Comparison of ENCODE assay signal across 20 cellular contexts in genomic region chr19:48663667-48664066, GRCh38. TPM values are rescaled to one million over a fixed set of nuclear protein-coding genes. Genes with fewer than 3 reads are reported as not detected.
DNase-seq lines count a peak whose midpoint lies in the region; TF ChIP-seq lines count a peak whose summit lies in the region.
"Had no signal": no experiment of that assay in that cellular context is flagged by ENCODE, and none has a peak within 500 bp of the region (broad histone marks: within the 10 kb centered on the region; RNA-seq: fewer than 3 reads in every experiment).

No MANE protein-coding gene starts in this region.

- H3K4me1 Mint-ChIP-seq in activated CD4-positive, alpha-beta T cell treated with anti-CD3 and anti-CD28 coated beads, Interleukin-2, amount 10 ng/mL, durations not matched to agents 24 days and 14 days, result peaks cover 7% of the 10 kb centered on the region
- H3K4me1 Mint-ChIP-seq in neural progenitor cell (peaks cover 7% of the 10 kb centered on the region), progenitor cell of endocrine pancreas (ENCODE audit: low read depth) (no peaks in the 10 kb centered on the region)

- H3K27me3 ChIP-seq in neural progenitor cell, result no peaks in the 10 kb centered on the region
- H3K27me3 ChIP-seq in MG63, result no peaks in the 10 kb centered on the region
- H3K27me3 ChIP-seq: BLaER1 had no signal

- no peak overlapping the region for H3K4me2 ChIP-seq in neural progenitor cell
- H3K4me2 ChIP-seq: BLaER1 had no signal

- H3K27ac ChIP-seq in neural progenitor cell, result no peak overlapping the region
- H3K27ac ChIP-seq: 22Rv1, BLaER1, C4-2B, GM23248 had no signal

- no peaks in the 10 kb centered on the region for H3K36me3 ChIP-seq in neural progenitor cell
- no peaks in the 10 kb centered on the region for H3K36me3 ChIP-seq in MG63
- H3K36me3 ChIP-seq: BLaER1 had no signal

- H3K27ac Mint-ChIP-seq in activated CD4-positive, alpha-beta T cell treated with anti-CD3 and anti-CD28 coated beads, Interleukin-2, amount 10 ng/mL, durations not matched to agents 24 days and 14 days, result peak overlapping the region; percentile 51
- H3K27ac Mint-ChIP-seq in neural progenitor cell, result no peak overlapping the region
- no peak overlapping the region for H3K27ac Mint-ChIP-seq in progenitor cell of endocrine pancreas
- H3K27ac Mint-ChIP-seq: B cell; CD8-positive, alpha-beta T cell; H9 had no signal

- peaks cover under 1% of the 10 kb centered on the region for H3K9me3 Mint-ChIP-seq in activated CD4-positive, alpha-beta T cell treated with anti-CD3 and anti-CD28 coated beads, Interleukin-2, amount 10 ng/mL, durations not matched to agents 24 days and 14 days
- H3K9me3 Mint-ChIP-seq in neural progenitor cell, result peaks cover 2% of the 10 kb centered on the region
- peaks cover 3% of the 10 kb centered on the region for H3K9me3 Mint-ChIP-seq in progenitor cell of endocrine pancreas (ENCODE audit: low read depth)
- H3K9me3 Mint-ChIP-seq: CD4-positive, CD25-positive, alpha-beta regulatory T cell; CD8-positive, alpha-beta T cell had no signal

- H3K9me3 ChIP-seq in neural progenitor cell (ENCODE audit: low read depth), result no peaks in the 10 kb centered on the region
- H3K9me3 ChIP-seq in MG63, result no peaks in the 10 kb centered on the region
- H3K9me3 ChIP-seq: BLaER1, Caco-2 had no signal

- no peak for DNase-seq in activated CD4-positive, alpha-beta T cell treated with anti-CD3 and anti-CD28 coated beads, Interleukin-2, amount 10 ng/mL, durations not matched to agents 24 days and 14 days
- no peak for DNase-seq in activated CD4-positive, alpha-beta T cell treated with anti-CD3 and anti-CD28 coated beads for 48 hours
- DNase-seq in iPS-NIHi11 (ENCODE audit: low spot score) (peak; percentile 8), neural progenitor cell (ENCODE audit: low spot score) (no peak), posterior vena cava (ENCODE audit: low spot score) (peak; percentile 51), progenitor cell of endocrine pancreas (ENCODE audit: low spot score, unreplicated experiment) (no peak), middle frontal gyrus (ENCODE audit: extremely low spot score, low spot score) (no peak), MG63 (no peak)
- DNase-seq: Caco-2; CD4-positive, CD25-positive, alpha-beta regulatory T cell; CD8-positive, alpha-beta T cell; DMS153; DND-41; GM23248; H9 had no signal

- H3K9ac ChIP-seq in neural progenitor cell, result no peak overlapping the region
- H3K9ac ChIP-seq: BLaER1, GM23248 had no signal

- H3K4me1 ChIP-seq in neural progenitor cell, result peaks cover 2% of the 10 kb centered on the region

- no peak overlapping the region for H3K4me3 Mint-ChIP-seq in activated CD4-positive, alpha-beta T cell treated with anti-CD3 and anti-CD28 coated beads, Interleukin-2, amount 10 ng/mL, durations not matched to agents 24 days and 14 days
- no peak overlapping the region for H3K4me3 Mint-ChIP-seq in neural progenitor cell
- no peak overlapping the region for H3K4me3 Mint-ChIP-seq in progenitor cell of endocrine pancreas (ENCODE audit: low read depth)
- H3K4me3 Mint-ChIP-seq: B cell; CD4-positive, CD25-positive, alpha-beta regulatory T cell; CD8-positive, alpha-beta T cell; H9 had no signal

- H2AFZ ChIP-seq in neural progenitor cell (replicated peaks), result peak overlapping the region; percentile 7
- H2AFZ ChIP-seq: GM23248 had no signal

- no peaks in the 10 kb centered on the region for H3K36me3 Mint-ChIP-seq in activated CD4-positive, alpha-beta T cell treated with anti-CD3 and anti-CD28 coated beads, Interleukin-2, amount 10 ng/mL, durations not matched to agents 24 days and 14 days (ENCODE audit: low read depth)
- H3K36me3 Mint-ChIP-seq in neural progenitor cell, result no peaks in the 10 kb centered on the region
- H3K36me3 Mint-ChIP-seq in progenitor cell of endocrine pancreas (ENCODE audit: insufficient read depth), result no peaks in the 10 kb centered on the region
- H3K36me3 Mint-ChIP-seq: CD4-positive, CD25-positive, alpha-beta regulatory T cell; CD8-positive, alpha-beta T cell had no signal

- H3K4me3 ChIP-seq in neural progenitor cell, result no peak overlapping the region
- no peak overlapping the region for H3K4me3 ChIP-seq in MG63
- H3K4me3 ChIP-seq: BLaER1, GM12878, GM23248 had no signal

- TF ChIP-seq CTCF in neural progenitor cell (IDR thresholded peaks at IDR 0.05), result no peak
- no peak for TF ChIP-seq CTCF in progenitor cell of endocrine pancreas (IDR thresholded peaks at IDR 0.05; ENCODE audit: unreplicated experiment)

- H3K79me2 ChIP-seq in neural progenitor cell (ENCODE audit: low read depth), result no peaks in the 10 kb centered on the region

- H3K27me3 Mint-ChIP-seq in activated CD4-positive, alpha-beta T cell treated with anti-CD3 and anti-CD28 coated beads, Interleukin-2, amount 10 ng/mL, durations not matched to agents 24 days and 14 days, result peaks cover 3% of the 10 kb centered on the region
- H3K27me3 Mint-ChIP-seq in neural progenitor cell (ENCODE audit: insufficient read depth, low read depth) (peaks cover 4% of the 10 kb centered on the region), progenitor cell of endocrine pancreas (peaks cover 4% of the 10 kb centered on the region)
- H3K27me3 Mint-ChIP-seq: B cell had no signal

- H3F3A ChIP-seq in neural progenitor cell (ENCODE audit: low read depth), result peaks cover 6% of the 10 kb centered on the region

- intact Hi-C loops in activated CD4-positive, alpha-beta T cell treated with anti-CD3 and anti-CD28 coated beads, Interleukin-2, amount 10 ng/mL, durations not matched to agents 24 days and 14 days (cut with micrococcal nuclease), result no loop called here
- intact Hi-C loops in posterior vena cava (cut with DNase I), result no loop called here

- no peaks in the 10 kb centered on the region for H4K20me1 ChIP-seq in neural progenitor cell (ENCODE audit: low read depth)
- H4K20me1 ChIP-seq: BLaER1 had no signal

RNA-seq across cellular contexts. Expression of gene NTN5, which starts 9.2 kb away (rescaled TPM):
- total RNA-seq in activated CD4-positive, alpha-beta T cell treated with anti-CD3 and anti-CD28 coated beads, Interleukin-2, amount 10 ng/mL, durations not matched to agents 24 days and 14 days, result 0.30 and 0.78 TPM in 2 replicates
- total RNA-seq in neural progenitor cell (ENCODE audit: low replicate concordance) (0.87 TPM in 1 of 2 replicates, not detected in the other), posterior vena cava (under 1 TPM; 0.28 to 0.38 TPM), progenitor cell of endocrine pancreas (0.91 and 1.0 TPM in 2 replicates)
- not detected in 2 replicates for total RNA-seq in MG63 (2014; rRNA removed; shearing (Covaris generic); ENCODE audit: low replicate concordance)
- total RNA-seq: GM12878 had no signal

RNA-seq across cellular contexts. Expression of gene CA11, which starts 17.7 kb away (rescaled TPM):
- 10.9 and 12.5 TPM in 2 replicates for total RNA-seq in activated CD4-positive, alpha-beta T cell treated with anti-CD3 and anti-CD28 coated beads, Interleukin-2, amount 10 ng/mL, durations not matched to agents 24 days and 14 days
- total RNA-seq in neural progenitor cell (ENCODE audit: low replicate concordance) (12.6 and 49.8 TPM in 2 replicates), posterior vena cava (1 to 10 TPM; 4.8 to 5.7 TPM), progenitor cell of endocrine pancreas (8.9 and 9.6 TPM in 2 replicates)
- total RNA-seq in MG63 (2014; rRNA removed; shearing (Covaris generic); ENCODE audit: low replicate concordance), result 1.3 TPM in 1 of 2 replicates, not detected in the other

RNA-seq across cellular contexts. Expression of gene DBP, which starts 26.5 kb away (rescaled TPM):
- 10.7 and 11.2 TPM in 2 replicates for total RNA-seq in activated CD4-positive, alpha-beta T cell treated with anti-CD3 and anti-CD28 coated beads, Interleukin-2, amount 10 ng/mL, durations not matched to agents 24 days and 14 days
- 7.4 and 10.3 TPM in 2 replicates for total RNA-seq in neural progenitor cell (ENCODE audit: low replicate concordance)
- total RNA-seq in posterior vena cava, result 1 to 10 TPM; 1.8 to 3.6 TPM
- total RNA-seq in progenitor cell of endocrine pancreas, result 5.1 and 5.3 TPM in 2 replicates
- 9.3 and 14.5 TPM in 2 replicates for total RNA-seq in MG63 (2014; rRNA removed; shearing (Covaris generic); ENCODE audit: low replicate concordance)

RNA-seq across cellular contexts. Expression of gene FUT2, which starts 32.1 kb away (rescaled TPM):
- not detected in 2 replicates for total RNA-seq in activated CD4-positive, alpha-beta T cell treated with anti-CD3 and anti-CD28 coated beads, Interleukin-2, amount 10 ng/mL, durations not matched to agents 24 days and 14 days
- total RNA-seq in neural progenitor cell (ENCODE audit: low replicate concordance) (0.09 and 1.7 TPM in 2 replicates), posterior vena cava (not detected), progenitor cell of endocrine pancreas (1.4 and 2.4 TPM in 2 replicates)
- not detected in 2 replicates for total RNA-seq in MG63 (2014; rRNA removed; shearing (Covaris generic); ENCODE audit: low replicate concordance)
- total RNA-seq: B cell; CD4-positive, CD25-positive, alpha-beta regulatory T cell; CD8-positive, alpha-beta T cell; GM12878; GM23248 had no signal

RNA-seq across cellular contexts. Expression of gene SPHK2, which starts 44.4 kb away (rescaled TPM):
- total RNA-seq in activated CD4-positive, alpha-beta T cell treated with anti-CD3 and anti-CD28 coated beads, Interleukin-2, amount 10 ng/mL, durations not matched to agents 24 days and 14 days, result 36.4 and 39.0 TPM in 2 replicates
- 7.2 and 46.1 TPM in 2 replicates for total RNA-seq in neural progenitor cell (ENCODE audit: low replicate concordance)
- total RNA-seq in posterior vena cava, result 10 to 100 TPM in 1 of 2 donors, 1 to 10 TPM in 1; 8.5 to 12.1 TPM
- 137 and 138 TPM in 2 replicates for total RNA-seq in progenitor cell of endocrine pancreas
- total RNA-seq in MG63 (2014; rRNA removed; shearing (Covaris generic); ENCODE audit: low replicate concordance), result 6.7 and 8.6 TPM in 2 replicates

Comparison
In these comparisons a context has a peak if more than half of its experiments do, and no peak if none do; other contexts are left out.
1. DNase-seq: peak in iPS-NIHi11 (single experiment) and posterior vena cava (single experiment); none in activated CD4-positive, alpha-beta T cell treated with anti-CD3 and anti-CD28 coated beads, Interleukin-2, amount 10 ng/mL, durations not matched to agents 24 days and 14 days (single experiment), activated CD4-positive, alpha-beta T cell treated with anti-CD3 and anti-CD28 coated beads for 48 hours (single experiment), neural progenitor cell (single experiment), progenitor cell of endocrine pancreas (single experiment), middle frontal gyrus (single experiment) and MG63 (single experiment).